In genomic region chr12:130163461-130164215, GRCh38 we compare ENCODE assay signal across 1 cellular context.
TF ChIP-seq lines count a peak whose summit lies in the region.

No MANE protein-coding gene starts in this region.

TF ChIP-seq in IMR-90, 13 proteins besides CTCF, POLR2A, EP300 and RAD21:
- TF ChIP-seq RFX5 (IDR thresholded peaks at IDR 0.05; ENCODE audit: low read depth, low read length) = no peak
- TF ChIP-seq CHD1 (IDR thresholded peaks at IDR 0.05; ENCODE audit: low read depth, low read length) = no peak
- no peak for TF ChIP-seq MAZ (IDR thresholded peaks at IDR 0.05; ENCODE audit: borderline replicate concordance, low read depth, low read length)
- TF ChIP-seq FOS (IDR thresholded peaks at IDR 0.05; ENCODE audit: low read depth, low read length) = no peak
- no peak for TF ChIP-seq RCOR1 (IDR thresholded peaks at IDR 0.05; ENCODE audit: insufficient replicate concordance, low read length)
- TF ChIP-seq, protein P1, sequence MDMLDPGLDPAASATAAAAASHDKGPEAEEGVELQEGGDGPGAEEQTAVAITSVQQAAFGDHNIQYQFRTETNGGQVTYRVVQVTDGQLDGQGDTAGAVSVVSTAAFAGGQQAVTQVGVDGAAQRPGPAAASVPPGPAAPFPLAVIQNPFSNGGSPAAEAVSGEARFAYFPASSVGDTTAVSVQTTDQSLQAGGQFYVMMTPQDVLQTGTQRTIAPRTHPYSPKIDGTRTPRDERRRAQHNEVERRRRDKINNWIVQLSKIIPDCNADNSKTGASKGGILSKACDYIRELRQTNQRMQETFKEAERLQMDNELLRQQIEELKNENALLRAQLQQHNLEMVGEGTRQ (IDR thresholded peaks at IDR 0.05; ENCODE audit: low read depth, low read length) = no peak
- TF ChIP-seq, protein P2, sequence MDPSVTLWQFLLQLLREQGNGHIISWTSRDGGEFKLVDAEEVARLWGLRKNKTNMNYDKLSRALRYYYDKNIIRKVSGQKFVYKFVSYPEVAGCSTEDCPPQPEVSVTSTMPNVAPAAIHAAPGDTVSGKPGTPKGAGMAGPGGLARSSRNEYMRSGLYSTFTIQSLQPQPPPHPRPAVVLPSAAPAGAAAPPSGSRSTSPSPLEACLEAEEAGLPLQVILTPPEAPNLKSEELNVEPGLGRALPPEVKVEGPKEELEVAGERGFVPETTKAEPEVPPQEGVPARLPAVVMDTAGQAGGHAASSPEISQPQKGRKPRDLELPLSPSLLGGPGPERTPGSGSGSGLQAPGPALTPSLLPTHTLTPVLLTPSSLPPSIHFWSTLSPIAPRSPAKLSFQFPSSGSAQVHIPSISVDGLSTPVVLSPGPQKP (IDR thresholded peaks at IDR 0.05; ENCODE audit: borderline replicate concordance, low read depth, low read length) = no peak
